In the genomic region with DNA sequence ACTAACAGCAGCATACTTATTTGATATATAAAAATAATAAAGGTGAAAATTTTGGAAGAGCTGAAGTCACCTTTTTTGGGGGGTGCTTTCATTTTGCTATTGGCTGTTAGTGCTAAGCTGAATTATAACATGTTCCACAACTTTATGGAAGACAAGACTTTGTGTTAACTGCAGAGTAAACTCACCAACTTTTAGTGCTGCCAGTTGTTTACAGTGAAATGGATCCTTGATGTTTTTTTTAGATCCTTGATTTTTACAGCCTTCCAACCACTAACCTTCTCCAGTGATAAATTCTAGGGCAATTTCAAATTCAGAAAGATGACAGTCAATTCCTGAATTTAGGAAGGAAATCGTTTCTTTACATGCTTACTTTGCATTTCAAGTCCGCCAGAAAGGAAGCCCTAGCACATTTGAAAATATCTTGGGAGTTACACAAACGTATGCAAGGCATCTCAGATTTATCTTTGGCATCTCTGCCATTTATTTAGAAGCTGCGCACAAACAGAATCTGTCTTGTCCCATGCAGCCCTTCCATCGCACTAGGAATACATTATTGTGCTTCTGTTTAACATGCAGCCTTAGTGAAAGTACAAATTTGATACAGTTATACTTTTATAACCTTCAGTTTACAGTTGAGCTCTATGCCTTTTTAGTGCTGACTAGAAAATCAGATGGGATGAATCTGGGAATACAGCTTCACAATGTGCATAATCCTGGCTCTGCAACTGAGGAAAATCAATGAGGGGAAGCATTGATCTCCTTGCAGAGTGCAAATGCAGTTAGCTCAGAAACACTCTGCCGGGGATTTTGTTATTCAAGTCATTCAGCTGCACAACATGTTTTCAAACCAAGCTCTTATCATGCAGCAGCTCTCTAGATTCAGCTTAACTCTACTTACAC, we compare ENCODE assay signal across 18 cellular contexts.
A peak's percentile ranks its signal among the peaks of the same experiment; 100 is the strongest.
DNase-seq lines count a peak whose midpoint lies in the region; ATAC-seq, FAIRE-seq and TF ChIP-seq lines count a peak whose summit lies in the region.
"Had no signal": no experiment of that assay in that cellular context is flagged by ENCODE, and none has a peak within 500 bp of the region (broad histone marks: within the 10 kb centered on the region; RNA-seq: fewer than 3 reads in every experiment).

No MANE protein-coding gene starts in this region.

- H3K4me1 ChIP-seq in GM23338 (ENCODE audit: insufficient read depth): peaks cover 29% of the 10 kb centered on the region
- no peaks in the 10 kb centered on the region for H3K4me1 ChIP-seq in K562 (replicated peaks in 1 of 2; ENCODE audit: control insufficient read depth in 2 of 2, insufficient read depth in 2 of 2, low read length in 2 of 2)
- peaks cover 0 to 20% (median 5%) of the 10 kb centered on the region in 4 donors for H3K4me1 ChIP-seq in right lobe of liver
- H3K4me1 ChIP-seq in skeletal muscle tissue (ENCODE audit: control insufficient read depth in 3 of 3, insufficient read depth in 3 of 3, low read length in 3 of 3): peaks cover 4 to 9% (median 8%) of the 10 kb centered on the region in 3 donors
- 0 out of 2 replicates have a peak, but pooled peaks cover 4% of the 10 kb centered on the region for H3K4me1 ChIP-seq in GM23248 (ENCODE audit: insufficient read depth)

- TF ChIP-seq CTCF in GM23338 (conservative IDR thresholded peaks at IDR 0.05; ENCODE audit: low read depth in 2 of 2) (no peak), K562 (IDR thresholded peaks at IDR 0.05 in 2 of 3, conservative IDR thresholded peaks at IDR 0.05 in 1 of 3; ENCODE audit: insufficient read depth in 2 of 3, low read depth in 1 of 3, low read length in 3 of 3) (no peak), right lobe of liver (IDR thresholded peaks at IDR 0.05) (no peak)

- DNase-seq in GM23338 (ENCODE audit: low spot score) (peak; percentile 35), K562 (ENCODE audit: extremely low read depth in 1 of 4, low spot score in 3 of 4) (no peak), right lobe of liver (no peak), GM23248 (no peak), dermis blood vessel endothelial cell (no peak), A172 (ENCODE audit: low spot score) (no peak), NCI-H526 (lab: John Stamatoyannopoulos, UW) (no peak)
- DNase-seq: activated CD4-positive, CD25-positive, alpha-beta regulatory T cell; activated CD8-positive, alpha-beta memory T cell treated with anti-CD3 and anti-CD28 coated beads, Interleukin-2, amount 50 U/mL, for 4 hours; GF-D8; HCEC 1CT; Karpas-422; mammary epithelial cell; NCI-H2029 treated with DMSO at 0.1 percent for 48 hours had no signal

- H3K27me3 Mint-ChIP-seq in GM23338 (ENCODE audit: insufficient read depth, low read depth, poor library complexity): peaks cover 6% of the 10 kb centered on the region
- H3K27me3 Mint-ChIP-seq: activated naive CD4-positive, alpha-beta T cell treated with anti-CD3 and anti-CD28 coated beads, Interleukin-2, amount 50 U/mL, for 24 hours had no signal

- H4K20me1 ChIP-seq in GM23338 (replicated peaks; ENCODE audit: insufficient read depth) (no peaks in the 10 kb centered on the region), K562 (replicated peaks; ENCODE audit: control insufficient read depth, insufficient read depth, low read length) (no peaks in the 10 kb centered on the region), GM23248 (ENCODE audit: insufficient read depth) (no peaks in the 10 kb centered on the region)

- peak overlapping the region; percentile 11; the same call in 1 of the 2 replicates for H2AFZ ChIP-seq in GM23338
- H2AFZ ChIP-seq in K562 (ENCODE audit: low read depth, low read length): 0 out of 2 replicates have a peak overlapping the region, but pooled peaks have one; percentile 25
- no peak overlapping the region for H2AFZ ChIP-seq in GM23248

- H3K36me3 ChIP-seq in GM23338 (ENCODE audit: insufficient read depth): no peaks in the 10 kb centered on the region
- H3K36me3 ChIP-seq in K562 (ENCODE audit: control insufficient read depth, insufficient read depth, low read length): no peaks in the 10 kb centered on the region
- H3K36me3 ChIP-seq in right lobe of liver: no peaks in the 10 kb centered on the region
- H3K36me3 ChIP-seq in skeletal muscle tissue (ENCODE audit: control insufficient read depth in 3 of 3, insufficient read depth in 3 of 3, low read length in 3 of 3): no peaks in the 10 kb centered on the region
- H3K36me3 ChIP-seq in GM23248 (ENCODE audit: low read depth): no peaks in the 10 kb centered on the region
- H3K36me3 ChIP-seq: esophagus muscularis mucosa had no signal

- in situ Hi-C loops in K562 (cut with MboI) (no loop called here), GM23248 (cut with MboI) (no loop called here)

- H3K4me3 ChIP-seq in GM23338: peak overlapping the region; percentile 35
- H3K4me3 ChIP-seq in K562: no peak overlapping the region
- H3K4me3 ChIP-seq in right lobe of liver: peak overlapping the region in 1 of 3 donors; percentile 48
- H3K4me3 ChIP-seq in skeletal muscle tissue (ENCODE audit: low read length in 3 of 3): peak overlapping the region in 2 of 3 donors; percentile 17 to 38
- no peak overlapping the region for H3K4me3 ChIP-seq in GM23248
- H3K4me3 ChIP-seq: esophagus muscularis mucosa had no signal

- peaks cover 16% of the 10 kb centered on the region for H3K9me3 Mint-ChIP-seq in GM23338

- CTCF ChIA-PET in K562 (lab: Yijun Ruan, JAX; ENCODE audit: low intra/inter-chr PET ratio): no interaction called here

- intact Hi-C loops in K562 (cut with micrococcal nuclease): no loop called here
- intact Hi-C loops in right lobe of liver (cut with DNase I): loop anchor here in 1 of 2 donors (10.0 kb wide), 1 partner anchor 134 kb away; no protein-coding TSS in a partner anchor

- no peaks in the 10 kb centered on the region for H3K27me3 ChIP-seq in GM23338 (ENCODE audit: insufficient read depth)
- no peaks in the 10 kb centered on the region for H3K27me3 ChIP-seq in K562 (ENCODE audit: control insufficient read depth in 2 of 2, insufficient read depth in 2 of 2, low read length in 2 of 2)
- H3K27me3 ChIP-seq in right lobe of liver: no peaks in the 10 kb centered on the region
- no peaks in the 10 kb centered on the region for H3K27me3 ChIP-seq in skeletal muscle tissue (ENCODE audit: control insufficient read depth in 3 of 3, insufficient read depth in 3 of 3, low read length in 3 of 3)
- H3K27me3 ChIP-seq in GM23248 (replicated peaks; ENCODE audit: insufficient read depth): no peaks in the 10 kb centered on the region; the same call in 1 of the 2 replicates
- H3K27me3 ChIP-seq: esophagus muscularis mucosa had no signal

- TF ChIP-seq RAD21 in K562 (CRISPR knock-in tag; conservative IDR thresholded peaks at IDR 0.05 in 1 of 2, IDR thresholded peaks at IDR 0.05 in 1 of 2): no peak

- no peaks in the 10 kb centered on the region for H3K9me1 ChIP-seq in K562 (ENCODE audit: control insufficient read depth, insufficient read depth, low read length)

- H3K4me2 ChIP-seq in GM23338: peak overlapping the region; percentile 74
- H3K4me2 ChIP-seq in K562 (ENCODE audit: insufficient read depth, low read length): no peak overlapping the region
- H3K4me2 ChIP-seq in GM23248 (ENCODE audit: unreplicated experiment): no peak overlapping the region

- H3K9me3 ChIP-seq in K562 (replicated peaks; ENCODE audit: control insufficient read depth, insufficient read depth, low read depth, low read length) (no peaks in the 10 kb centered on the region), right lobe of liver (no peaks in the 10 kb centered on the region), skeletal muscle tissue (ENCODE audit: control insufficient read depth in 3 of 3, low read length in 3 of 3) (no peaks in the 10 kb centered on the region), GM23248 (ENCODE audit: low read depth) (no peaks in the 10 kb centered on the region)
- H3K9me3 ChIP-seq: esophagus muscularis mucosa had no signal

- H3K36me3 Mint-ChIP-seq in GM23338 (ENCODE audit: low read depth): peaks cover 23% of the 10 kb centered on the region
- H3K36me3 Mint-ChIP-seq: activated naive CD4-positive, alpha-beta T cell treated with anti-CD3 and anti-CD28 coated beads, Interleukin-2, amount 50 U/mL, for 24 hours had no signal

- H3K27ac ChIP-seq in GM23338 (ENCODE audit: low read depth) (peak overlapping the region; percentile 86), K562 (ENCODE audit: extremely low read depth, low read depth, low read length) (no peak overlapping the region), right lobe of liver (peak overlapping the region; percentile 63 to 85 (median 77)), skeletal muscle tissue (ENCODE audit: low read depth, low read length) (peak overlapping the region; percentile 1), GM23248 (no peak overlapping the region)
- H3K27ac ChIP-seq: C4-2B, esophagus muscularis mucosa had no signal

- FAIRE-seq in K562 (lab: Jason Lieb, UNC): no peak

- H3K27ac Mint-ChIP-seq in GM23338: peak overlapping the region; percentile 45
- H3K27ac Mint-ChIP-seq: activated naive CD4-positive, alpha-beta T cell treated with anti-CD3 and anti-CD28 coated beads, Interleukin-2, amount 50 U/mL, for 24 hours had no signal

- peaks cover 12% of the 10 kb centered on the region for H3F3A ChIP-seq in GM23338 (replicated peaks; ENCODE audit: low read depth)
- H3F3A ChIP-seq in GM23248 (ENCODE audit: insufficient read depth): no peaks in the 10 kb centered on the region

- no peak overlapping the region for H3K9ac ChIP-seq in K562 (ENCODE audit: insufficient read depth in 1 of 2, low read depth in 2 of 2, low read length in 2 of 2)
- peak overlapping the region; percentile 18 to 63 (median 58) for H3K9ac ChIP-seq in skeletal muscle tissue (ENCODE audit: low read depth in 1 of 3, low read length in 3 of 3)
- no peak overlapping the region for H3K9ac ChIP-seq in GM23248

- no peak for TF ChIP-seq EP300 in K562 (IDR thresholded peaks at IDR 0.05; ENCODE audit: low read length)

- POLR2A ChIA-PET in K562 (lab: Yijun Ruan, JAX): no interaction called here

- ATAC-seq in GM23338 (peak; percentile 69), K562 (no peak), right lobe of liver (peak in 2 of 4 donors; percentile 7 to 8)

- TF ChIP-seq POLR2A in K562 (conservative IDR thresholded peaks at IDR 0.05) (no peak), right lobe of liver (IDR thresholded peaks at IDR 0.05) (no peak)

- H3K9me2 ChIP-seq in GM23338 (ENCODE audit: insufficient read depth): no peaks in the 10 kb centered on the region
- no peaks in the 10 kb centered on the region for H3K9me2 ChIP-seq in GM23248 (ENCODE audit: insufficient read depth)

- BruUV-seq in K562 (replicated peaks; lab: Mats Ljungman, UMichigan): no TSS peak

- H3K4me3 Mint-ChIP-seq in GM23338: peak overlapping the region; percentile 34; the same call in 1 of the 3 replicates
- H3K4me3 Mint-ChIP-seq: activated naive CD4-positive, alpha-beta T cell treated with anti-CD3 and anti-CD28 coated beads, Interleukin-2, amount 50 U/mL, for 24 hours had no signal

- WGBS in K562 (ENCODE audit: insufficient coverage, low coverage, missing lambda C conversion rate): 31% methylated on average over 6 of the region's 6 CpGs
- 50% methylated on average over 6 of the region's 6 CpGs for WGBS in right lobe of liver (ENCODE audit: insufficient coverage, low coverage, low lambda C conversion rate, missing lambda C conversion rate)
- 89 to 94% methylated on average over 6 of the region's 6 CpGs for WGBS in GM23248 (ENCODE audit: low coverage in 1 of 2, low lambda C conversion rate in 2 of 2, missing lambda C conversion rate in 2 of 2), 2 experiments

- H3K4me1 Mint-ChIP-seq in GM23338: peaks cover 31% of the 10 kb centered on the region
- H3K4me1 Mint-ChIP-seq: activated naive CD4-positive, alpha-beta T cell treated with anti-CD3 and anti-CD28 coated beads, Interleukin-2, amount 50 U/mL, for 24 hours had no signal

- H3K79me2 ChIP-seq in GM23338 (replicated peaks; ENCODE audit: insufficient read depth) (no peaks in the 10 kb centered on the region), K562 (ENCODE audit: control insufficient read depth, insufficient read depth, low read length) (no peaks in the 10 kb centered on the region), GM23248 (ENCODE audit: insufficient read depth) (no peaks in the 10 kb centered on the region)

Comparison
In these comparisons a context has a peak if more than half of its experiments do, and no peak if none do; other contexts are left out.
1. H3K27ac ChIP-seq: peak in GM23338 (single experiment), right lobe of liver (3 of 3) and skeletal muscle tissue (single experiment); none in K562 (single experiment) and GM23248 (single experiment).
2. H3K4me3 ChIP-seq: peak in GM23338 (single experiment) and skeletal muscle tissue (2 of 3); none in K562 (single experiment) and GM23248 (single experiment).
3. H3K9ac ChIP-seq: peak in skeletal muscle tissue (3 of 3); none in K562 (0 of 2) and GM23248 (single experiment).